ENCODE assay signal across 1 cellular context in the genomic region with DNA sequence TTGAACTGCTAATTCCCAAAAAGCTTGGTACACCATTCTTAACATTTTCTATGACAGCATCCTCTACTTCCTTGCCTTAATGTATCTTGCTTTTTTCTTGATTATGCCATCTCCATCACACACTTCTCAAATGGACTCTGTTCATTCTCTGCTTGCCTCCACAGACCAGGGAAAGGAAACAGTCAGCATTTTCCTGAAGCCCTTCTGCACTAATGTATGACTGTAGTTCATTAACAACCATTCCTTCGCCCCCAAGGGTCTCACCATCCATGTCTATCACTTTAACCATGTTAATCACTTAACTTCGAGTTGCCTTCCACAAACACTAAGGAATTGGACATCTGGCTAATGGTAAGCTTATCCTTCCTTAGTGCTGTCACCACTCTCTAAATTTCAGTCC.
TF ChIP-seq lines count a peak whose summit lies in the region.

No MANE protein-coding gene starts in this region.

TF ChIP-seq in HepG2, 621 proteins besides CTCF, POLR2A, EP300 and RAD21:
- peak; percentile 64 for TF ChIP-seq MAFF (IDR thresholded peaks at IDR 0.05; ENCODE audit: low read depth, low read length)
- TF ChIP-seq MAFK (conservative IDR thresholded peaks at IDR 0.05 in 1 of 2, IDR thresholded peaks at IDR 0.05 in 1 of 2; ENCODE audit: low read length in 2 of 2) = peak; percentile 73 to 83
- TF ChIP-seq RBM22 (optimal IDR thresholded peaks at IDR 0.05; ENCODE audit: low read length) = peak; percentile 52
- no peak for TF ChIP-seq ATF7 (IDR thresholded peaks at IDR 0.05)
- TF ChIP-seq ATF7 (CRISPR knock-in tag; IDR thresholded peaks at IDR 0.05) = no peak
